ENCODE assay signal across 1 cellular context in genomic region chr5:172356527-172356926, GRCh38.
TF ChIP-seq lines count a peak whose summit lies in the region.

No MANE protein-coding gene starts in this region.

TF ChIP-seq in IMR-90, 13 proteins besides CTCF, POLR2A, EP300 and RAD21 (continued from another document):
- TF ChIP-seq CHD1 (IDR thresholded peaks at IDR 0.05; ENCODE audit: low read depth, low read length), result no peak
- TF ChIP-seq RCOR1 (IDR thresholded peaks at IDR 0.05; ENCODE audit: insufficient replicate concordance, low read length), result no peak
- TF ChIP-seq USF2 (IDR thresholded peaks at IDR 0.05; ENCODE audit: low read depth, low read length), result no peak
- TF ChIP-seq BHLHE40 (IDR thresholded peaks at IDR 0.05; ENCODE audit: low read depth, low read length), result no peak
